Comparison of ENCODE assay signal across 2 cellular contexts in genomic region chr10:126251778-126252407, GRCh38.
TF ChIP-seq lines count a peak whose summit lies in the region.

No MANE protein-coding gene starts in this region.

TF ChIP-seq in HEK293, 187 proteins besides CTCF, POLR2A, EP300 and RAD21 (continued from another document and continues in another):
- no peak for TF ChIP-seq ZNF184 (tag by site-specific recombination; IDR thresholded peaks at IDR 0.05)
- peak; percentile 55; the same call in 1 of the 2 replicates for TF ChIP-seq ZBTB7A (tag by site-specific recombination; IDR thresholded peaks at IDR 0.05; ENCODE audit: low read depth)
- no peak for TF ChIP-seq KLF9 (tag by site-specific recombination; IDR thresholded peaks at IDR 0.05; ENCODE audit: low read depth)
- TF ChIP-seq, protein P1, sequence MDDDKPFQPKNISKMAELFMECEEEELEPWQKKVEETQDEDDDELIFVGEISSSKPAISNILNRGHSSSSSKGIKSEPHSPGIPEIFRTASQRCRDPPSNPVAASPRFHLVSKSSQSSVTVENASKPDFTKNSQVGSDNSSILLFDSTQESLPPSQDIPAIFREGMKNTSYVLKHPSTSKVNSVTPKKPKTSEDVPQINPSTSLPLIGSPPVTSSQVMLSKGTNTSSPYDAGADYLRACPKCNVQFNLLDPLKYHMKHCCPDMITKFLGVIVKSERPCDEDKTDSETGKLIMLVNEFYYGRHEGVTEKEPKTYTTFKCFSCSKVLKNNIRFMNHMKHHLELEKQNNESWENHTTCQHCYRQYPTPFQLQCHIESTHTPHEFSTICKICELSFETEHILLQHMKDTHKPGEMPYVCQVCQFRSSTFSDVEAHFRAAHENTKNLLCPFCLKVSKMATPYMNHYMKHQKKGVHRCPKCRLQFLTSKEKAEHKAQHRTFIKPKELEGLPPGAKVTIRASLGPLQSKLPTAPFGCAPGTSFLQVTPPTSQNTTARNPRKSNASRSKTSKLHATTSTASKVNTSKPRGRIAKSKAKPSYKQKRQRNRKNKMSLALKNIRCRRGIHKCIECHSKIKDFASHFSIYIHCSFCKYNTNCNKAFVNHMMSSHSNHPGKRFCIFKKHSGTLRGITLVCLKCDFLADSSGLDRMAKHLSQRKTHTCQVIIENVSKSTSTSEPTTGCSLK (tag by site-specific recombination; IDR thresholded peaks at IDR 0.05), result 0 out of 2 replicates have a peak, but pooled peaks have one; percentile 22
- TF ChIP-seq ZNF623 (tag by site-specific recombination; IDR thresholded peaks at IDR 0.05), result no peak
- TF ChIP-seq ZNF19 (tag by site-specific recombination; IDR thresholded peaks at IDR 0.05; ENCODE audit: low read depth), result no peak
- TF ChIP-seq ZNF776 (tag by site-specific recombination; IDR thresholded peaks at IDR 0.05; ENCODE audit: borderline replicate concordance), result 0 out of 2 replicates have a peak, but pooled peaks have one; percentile 77
- TF ChIP-seq TRIM28 (IDR thresholded peaks at IDR 0.05; ENCODE audit: borderline replicate concordance, low read length), result no peak
- TF ChIP-seq ZNF529 (tag by site-specific recombination; IDR thresholded peaks at IDR 0.05; ENCODE audit: insufficient replicate concordance), result no peak
- TF ChIP-seq ZNF707 (tag by site-specific recombination; IDR thresholded peaks at IDR 0.05), result peak; percentile 8; the same call in 1 of the 2 replicates
- TF ChIP-seq ZBTB44 (tag by site-specific recombination; IDR thresholded peaks at IDR 0.05), result no peak
- TF ChIP-seq ZBTB17 (tag by site-specific recombination; IDR thresholded peaks at IDR 0.05), result peak; percentile 100
- TF ChIP-seq KLF1 (tag by site-specific recombination; IDR thresholded peaks at IDR 0.05), result no peak
- TF ChIP-seq ZNF530 (tag by site-specific recombination; IDR thresholded peaks at IDR 0.05; ENCODE audit: low read depth), result peak; percentile 38; the same call in 1 of the 2 replicates
- TF ChIP-seq ZNF366 (tag by site-specific recombination; conservative IDR thresholded peaks at IDR 0.05), result peak; percentile 99
- TF ChIP-seq PRDM1 (tag by site-specific recombination; IDR thresholded peaks at IDR 0.05), result no peak
- no peak for TF ChIP-seq ZNF248 (tag by site-specific recombination; IDR thresholded peaks at IDR 0.05)
- TF ChIP-seq ZNF518A (tag by site-specific recombination; conservative IDR thresholded peaks at IDR 0.05; ENCODE audit: low read depth), result no peak
- 0 out of 2 replicates have a peak, but pooled peaks have one; percentile 43 for TF ChIP-seq ZNF473 (tag by site-specific recombination; IDR thresholded peaks at IDR 0.05)
- no peak for TF ChIP-seq ZNF239 (tag by site-specific recombination; IDR thresholded peaks at IDR 0.05)
- peak; percentile 3 for TF ChIP-seq ZNF146 (tag by site-specific recombination; IDR thresholded peaks at IDR 0.05)
- 0 out of 2 replicates have a peak, but pooled peaks have one; percentile 19 for TF ChIP-seq RBAK (tag by site-specific recombination; IDR thresholded peaks at IDR 0.05)
- no peak for TF ChIP-seq ZNF501 (tag by site-specific recombination; IDR thresholded peaks at IDR 0.05)
- TF ChIP-seq EGR2 (tag by site-specific recombination; IDR thresholded peaks at IDR 0.05; ENCODE audit: low read depth), result no peak
- no peak for TF ChIP-seq BCL11B (tag by site-specific recombination; IDR thresholded peaks at IDR 0.05; ENCODE audit: low read depth)
- TF ChIP-seq ZBTB20 (tag by site-specific recombination; IDR thresholded peaks at IDR 0.05), result no peak

TF ChIP-seq in GM12878, 131 proteins besides CTCF, POLR2A, EP300 and RAD21 (continued from another document):
- TF ChIP-seq, protein P2, sequence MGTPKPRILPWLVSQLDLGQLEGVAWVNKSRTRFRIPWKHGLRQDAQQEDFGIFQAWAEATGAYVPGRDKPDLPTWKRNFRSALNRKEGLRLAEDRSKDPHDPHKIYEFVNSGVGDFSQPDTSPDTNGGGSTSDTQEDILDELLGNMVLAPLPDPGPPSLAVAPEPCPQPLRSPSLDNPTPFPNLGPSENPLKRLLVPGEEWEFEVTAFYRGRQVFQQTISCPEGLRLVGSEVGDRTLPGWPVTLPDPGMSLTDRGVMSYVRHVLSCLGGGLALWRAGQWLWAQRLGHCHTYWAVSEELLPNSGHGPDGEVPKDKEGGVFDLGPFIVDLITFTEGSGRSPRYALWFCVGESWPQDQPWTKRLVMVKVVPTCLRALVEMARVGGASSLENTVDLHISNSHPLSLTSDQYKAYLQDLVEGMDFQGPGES (IDR thresholded peaks at IDR 0.05), result no peak
- TF ChIP-seq BMI1 (IDR thresholded peaks at IDR 0.05; ENCODE audit: borderline replicate concordance), result no peak
- TF ChIP-seq NR2C1 (IDR thresholded peaks at IDR 0.05), result no peak
- no peak for TF ChIP-seq WRNIP1 (IDR thresholded peaks at IDR 0.05; ENCODE audit: borderline replicate concordance, low read depth, low read length)
- TF ChIP-seq GATAD2B (conservative IDR thresholded peaks at IDR 0.05; ENCODE audit: low read depth), result no peak
- no peak for TF ChIP-seq NFXL1 (IDR thresholded peaks at IDR 0.05; ENCODE audit: borderline replicate concordance)
TF ChIP-seq in GM12878: peak in this region for 0.
